Comparison of ENCODE assay signal across 8 cellular contexts in genomic region chr3:182710557-182711157, GRCh38.
DNase-seq lines count a peak whose midpoint lies in the region; ATAC-seq lines count a peak whose summit lies in the region.

No MANE protein-coding gene starts in this region.

- no peak overlapping the region for H3K4me3 ChIP-seq in adipocyte (ENCODE audit: low read length)

- H3K27me3 ChIP-seq in adipocyte (replicated peaks; ENCODE audit: control insufficient read depth, insufficient read depth, low read length) = no peaks in the 10 kb centered on the region

- H3K9ac ChIP-seq in adipocyte (ENCODE audit: low read length) = no peak overlapping the region

- DNase-seq in NCI-H1436 (lab: John Stamatoyannopoulos, UW) = peak; percentile 17
- no peak for DNase-seq in NCI-H1436 treated with DMSO at 0.1 percent for 48 hours (lab: John Stamatoyannopoulos, UW)
- peak; percentile 41 for DNase-seq in NCI-H1694 (lab: John Stamatoyannopoulos, UW)
- peak; percentile 68 for DNase-seq in adipocyte (ENCODE audit: low read depth)
- no peak for DNase-seq in left colon
- DNase-seq in activated CD4-positive, CD25-positive, alpha-beta regulatory T cell (lab: John Stamatoyannopoulos, UW) = no peak
- DNase-seq in C1 segment of cervical spinal cord (lab: John Stamatoyannopoulos, UW) = no peak

- H3K36me3 ChIP-seq in adipocyte (ENCODE audit: control insufficient read depth, insufficient read depth, low read length, severe bottlenecking) = no peaks in the 10 kb centered on the region

- H3K9me3 ChIP-seq in adipocyte (ENCODE audit: control insufficient read depth, low read length) = no peaks in the 10 kb centered on the region

- peaks cover 9% of the 10 kb centered on the region for H3K4me1 ChIP-seq in adipocyte (ENCODE audit: control insufficient read depth, insufficient read depth, low read length)

- ATAC-seq in GM21786 (IDR thresholded peaks at IDR 0.05; ENCODE audit: unreplicated experiment) (peak; percentile 48), left colon (peak; percentile 45)

- intact Hi-C loops in left colon (cut with DNase I, micrococcal nuclease) = no loop called here

Comparison
In these comparisons a context has a peak if more than half of its experiments do, and no peak if none do; other contexts are left out.
1. DNase-seq: peak in NCI-H1436 (single experiment), NCI-H1694 (single experiment) and adipocyte (single experiment); none in NCI-H1436 treated with DMSO at 0.1 percent for 48 hours (single experiment), left colon (0 of 2), activated CD4-positive, CD25-positive, alpha-beta regulatory T cell (0 of 4) and C1 segment of cervical spinal cord (0 of 14).